In genomic region chr15:84552896-84553295, GRCh38 we compare ENCODE assay signal across 12 cellular contexts.
"Had no signal": no experiment of that assay in that cellular context is flagged by ENCODE, and none has a peak within 500 bp of the region (broad histone marks: within the 10 kb centered on the region; RNA-seq: fewer than 3 reads in every experiment).

No MANE protein-coding gene starts in this region.

- H3K27me3 ChIP-seq: tibial artery had no signal

- H3K9me3 ChIP-seq: tibial artery had no signal

- ATAC-seq: activated CD4-positive, alpha-beta T cell treated with anti-CD3 and anti-CD28 coated beads for 36 hours; activated CD8-positive, alpha-beta T cell treated with anti-CD3 and anti-CD28 coated beads, Interleukin-2, amount 10 ng/mL, durations not matched to agents 7 days and 5 days; stimulated activated naive B cell treated with anti-CD40 and anti-IgM and Interleukin-4, amounts not matched to agents 10 μg/mL and 1 μg/mL and 100 μg/mL, for 72 hours had no signal

- H3K27ac ChIP-seq: tibial artery, VCaP had no signal

- DNase-seq: activated CD4-positive, alpha-beta T cell treated with anti-CD3 and anti-CD28 coated beads for 36 hours; activated CD8-positive, alpha-beta memory T cell treated with anti-CD3 and anti-CD28 coated beads, Interleukin-2, amount 50 U/mL, for 4 hours; activated CD8-positive, alpha-beta T cell treated with anti-CD3 and anti-CD28 coated beads, Interleukin-2, amount 10 ng/mL, durations not matched to agents 7 days and 5 days; activated effector memory CD4-positive, alpha-beta T cell treated with anti-CD3 and anti-CD28 coated beads, Interleukin-2, amount 50 U/mL, for 16 hours; activated T-cell treated with anti-CD3 and anti-CD28 coated beads, Interleukin-2, amount 50 U/mL, for 48 hours; erythroblast; hypothalamus; kidney glomerular epithelial cell; stimulated activated CD4-positive, alpha-beta T cell treated with anti-CD3 and anti-CD28 coated beads, Interleukin-4, amount 100 ng/mL, for 1 hour; stimulated activated naive B cell treated with anti-CD40 and anti-IgM and Interleukin-4, amounts not matched to agents 10 μg/mL and 1 μg/mL and 100 μg/mL, for 72 hours; tibial artery had no signal

- H3K4me3 ChIP-seq: tibial artery had no signal
